19 cellular contexts compared by ENCODE assay signal in the genomic region with DNA sequence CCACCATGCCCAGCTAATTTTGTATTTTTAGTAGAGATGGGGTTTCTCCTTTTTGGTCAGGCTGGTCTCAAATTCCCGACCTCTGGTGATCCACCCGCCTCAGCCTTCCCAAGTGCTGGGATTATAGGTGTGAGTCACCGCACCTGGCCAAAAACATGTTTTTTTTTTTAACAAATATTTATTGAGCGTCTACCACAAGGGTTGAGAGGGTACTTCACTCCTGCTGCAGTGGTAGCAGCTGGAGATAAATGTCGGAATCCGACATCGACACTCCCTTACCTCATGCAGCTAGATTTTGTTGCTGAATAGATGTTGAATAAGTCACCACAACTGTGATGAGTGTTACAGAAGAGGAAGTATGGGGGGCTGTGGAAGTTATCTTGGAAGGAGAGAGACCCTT. TPM values are rescaled to one million over a fixed set of nuclear protein-coding genes. Genes with fewer than 3 reads are reported as not detected.
A peak's percentile ranks its signal among the peaks of the same experiment; 100 is the strongest.
DNase-seq lines count a peak whose midpoint lies in the region; ATAC-seq and TF ChIP-seq lines count a peak whose summit lies in the region.
"Had no signal": no experiment of that assay in that cellular context is flagged by ENCODE, and none has a peak within 500 bp of the region (broad histone marks: within the 10 kb centered on the region; RNA-seq: fewer than 3 reads in every experiment).

No MANE protein-coding gene starts in this region.

- H3K36me3 Mint-ChIP-seq in CD4-positive, alpha-beta T cell (ENCODE audit: low read depth): no peaks in the 10 kb centered on the region
- no peaks in the 10 kb centered on the region for H3K36me3 Mint-ChIP-seq in activated T-helper 1 cell treated with anti-CD3 and anti-CD28 coated beads, Interleukin-12 subunit alpha, Interleukin-12 subunit beta, Interleukin-2, Interleukin-4 antibody, amounts not matched to agents 30 ng/mL and 10 ng/mL and 1 ng/mL, durations not matched to agents 14 hours and 24 hours and 36 hours (ENCODE audit: low read depth)
- H3K36me3 Mint-ChIP-seq: CD14-positive monocyte, T-cell had no signal

- no peak overlapping the region for H3K4me3 ChIP-seq in tibial nerve
- H3K4me3 ChIP-seq: breast epithelium, K562 had no signal

- no peaks in the 10 kb centered on the region for H3K9me3 ChIP-seq in tibial nerve
- H3K9me3 ChIP-seq in CD4-positive, alpha-beta T cell (ENCODE audit: control insufficient read depth, low read length): no peaks in the 10 kb centered on the region
- H3K9me3 ChIP-seq: breast epithelium had no signal

- DNase-seq in A172 (ENCODE audit: low spot score): peak; percentile 56
- peak; percentile 89 for DNase-seq in LHCN-M2 (ENCODE audit: low read depth)
- DNase-seq in NCI-H510A (lab: John Stamatoyannopoulos, UW): peak; percentile 63
- peak; percentile 13 for DNase-seq in glomerular visceral epithelial cell (ENCODE audit: extremely low spot score)
- no peak for DNase-seq in tibial nerve (ENCODE audit: low spot score in 2 of 2)
- no peak for DNase-seq in CD4-positive, alpha-beta T cell
- no peak for DNase-seq in activated T-helper 1 cell treated with anti-CD3 and anti-CD28 coated beads, Interleukin-12 subunit alpha, Interleukin-12 subunit beta, Interleukin-2, Interleukin-4 antibody, amounts not matched to agents 30 ng/mL and 10 ng/mL and 1 ng/mL, durations not matched to agents 14 hours and 24 hours and 36 hours (ENCODE audit: low spot score)
- DNase-seq: activated CD4-positive, alpha-beta T cell treated with anti-CD3 and anti-CD28 coated beads for 36 hours; DND-41; hippocampal formation; mesendoderm; NCI-H226; T-cell had no signal

- TF ChIP-seq CTCF in tibial nerve (IDR thresholded peaks at IDR 0.05): no peak
- TF ChIP-seq CTCF in CD4-positive, alpha-beta T cell (IDR thresholded peaks at IDR 0.05): no peak

- intact Hi-C loops in CD4-positive, alpha-beta T cell (cut with DNase I, micrococcal nuclease): no loop called here
- intact Hi-C loops in activated T-helper 1 cell treated with anti-CD3 and anti-CD28 coated beads, Interleukin-12 subunit alpha, Interleukin-12 subunit beta, Interleukin-2, Interleukin-4 antibody, amounts not matched to agents 30 ng/mL and 10 ng/mL and 1 ng/mL, durations not matched to agents 14 hours and 24 hours and 36 hours (cut with micrococcal nuclease): no loop called here

- TF ChIP-seq POLR2A in tibial nerve (IDR thresholded peaks at IDR 0.05): no peak

- H3K27ac ChIP-seq in tibial nerve: no peak overlapping the region
- no peak overlapping the region for H3K27ac ChIP-seq in CD4-positive, alpha-beta T cell (ENCODE audit: low read depth, low read length)
- H3K27ac ChIP-seq: breast epithelium had no signal

- no peaks in the 10 kb centered on the region for H3K4me1 Mint-ChIP-seq in CD4-positive, alpha-beta T cell (ENCODE audit: low read depth)
- no peaks in the 10 kb centered on the region for H3K4me1 Mint-ChIP-seq in activated T-helper 1 cell treated with anti-CD3 and anti-CD28 coated beads, Interleukin-12 subunit alpha, Interleukin-12 subunit beta, Interleukin-2, Interleukin-4 antibody, amounts not matched to agents 30 ng/mL and 10 ng/mL and 1 ng/mL, durations not matched to agents 14 hours and 24 hours and 36 hours (ENCODE audit: low read depth)
- H3K4me1 Mint-ChIP-seq: activated CD4-positive, alpha-beta T cell treated with anti-CD3 and anti-CD28 coated beads for 36 hours; CD14-positive monocyte; T-cell had no signal

- TF ChIP-seq EP300 in tibial nerve (IDR thresholded peaks at IDR 0.05): no peak

- POLR2A ChIA-PET in CD4-positive, alpha-beta T cell (lab: Charles Lee): no interaction called here

- H3K27ac Mint-ChIP-seq in CD4-positive, alpha-beta T cell: no peak overlapping the region
- H3K27ac Mint-ChIP-seq in activated T-helper 1 cell treated with anti-CD3 and anti-CD28 coated beads, Interleukin-12 subunit alpha, Interleukin-12 subunit beta, Interleukin-2, Interleukin-4 antibody, amounts not matched to agents 30 ng/mL and 10 ng/mL and 1 ng/mL, durations not matched to agents 14 hours and 24 hours and 36 hours: no peak overlapping the region
- H3K27ac Mint-ChIP-seq: activated CD4-positive, alpha-beta T cell treated with anti-CD3 and anti-CD28 coated beads for 36 hours; CD14-positive monocyte; T-cell had no signal

- H3K27me3 Mint-ChIP-seq in CD4-positive, alpha-beta T cell: peaks cover 10% of the 10 kb centered on the region
- H3K27me3 Mint-ChIP-seq in activated T-helper 1 cell treated with anti-CD3 and anti-CD28 coated beads, Interleukin-12 subunit alpha, Interleukin-12 subunit beta, Interleukin-2, Interleukin-4 antibody, amounts not matched to agents 30 ng/mL and 10 ng/mL and 1 ng/mL, durations not matched to agents 14 hours and 24 hours and 36 hours (ENCODE audit: insufficient read depth): no peaks in the 10 kb centered on the region

- no peaks in the 10 kb centered on the region for H3K4me1 ChIP-seq in tibial nerve
- H3K4me1 ChIP-seq: breast epithelium had no signal

- CTCF ChIA-PET in CD4-positive, alpha-beta T cell (lab: Charles Lee): no interaction called here

- H3K4me3 Mint-ChIP-seq in CD4-positive, alpha-beta T cell: no peak overlapping the region
- no peak overlapping the region for H3K4me3 Mint-ChIP-seq in activated T-helper 1 cell treated with anti-CD3 and anti-CD28 coated beads, Interleukin-12 subunit alpha, Interleukin-12 subunit beta, Interleukin-2, Interleukin-4 antibody, amounts not matched to agents 30 ng/mL and 10 ng/mL and 1 ng/mL, durations not matched to agents 14 hours and 24 hours and 36 hours
- H3K4me3 Mint-ChIP-seq: activated CD4-positive, alpha-beta T cell treated with anti-CD3 and anti-CD28 coated beads for 36 hours; CD14-positive monocyte; T-cell had no signal

- H3K27me3 ChIP-seq in tibial nerve: peaks cover 0 to 9% of the 10 kb centered on the region in 2 donors
- H3K27me3 ChIP-seq in CD4-positive, alpha-beta T cell (ENCODE audit: control insufficient read depth, insufficient read depth, low read length): no peaks in the 10 kb centered on the region
- H3K27me3 ChIP-seq: breast epithelium had no signal

- WGBS in tibial nerve, 2 donors: 89 to 94% methylated on average over 7 of the region's 7 CpGs

- no peaks in the 10 kb centered on the region for H3K9me3 Mint-ChIP-seq in CD4-positive, alpha-beta T cell
- H3K9me3 Mint-ChIP-seq in activated T-helper 1 cell treated with anti-CD3 and anti-CD28 coated beads, Interleukin-12 subunit alpha, Interleukin-12 subunit beta, Interleukin-2, Interleukin-4 antibody, amounts not matched to agents 30 ng/mL and 10 ng/mL and 1 ng/mL, durations not matched to agents 14 hours and 24 hours and 36 hours: no peaks in the 10 kb centered on the region
- H3K9me3 Mint-ChIP-seq: T-cell had no signal

- no peaks in the 10 kb centered on the region for H3K36me3 ChIP-seq in tibial nerve
- H3K36me3 ChIP-seq: breast epithelium had no signal

- ATAC-seq in CD4-positive, alpha-beta T cell (ENCODE audit: poor library complexity): no peak
- ATAC-seq in HG03432 (IDR thresholded peaks at IDR 0.05; ENCODE audit: unreplicated experiment): no peak
- ATAC-seq: activated CD4-positive, alpha-beta T cell treated with anti-CD3 and anti-CD28 coated beads for 36 hours; Right ventricle myocardium inferior; T-cell had no signal

RNA-seq across cellular contexts. Expression of a gene that starts 1.0 kb away (rescaled TPM):
- total RNA-seq in A172 (2014; rRNA removed; shearing (Covaris generic)): not detected in 2 replicates
- total RNA-seq in LHCN-M2 (2014; rRNA removed): 0.06 TPM in 1 of 2 replicates, not detected in the other
- polyA plus RNA-seq in LHCN-M2 (2012): 0.70 TPM
- total RNA-seq in tibial nerve: 1 to 10 TPM in 1 of 4 donors, not detected in 3; 1.2 TPM
- total RNA-seq in CD4-positive, alpha-beta T cell: not detected
- total RNA-seq in activated T-helper 1 cell treated with anti-CD3 and anti-CD28 coated beads, Interleukin-12 subunit alpha, Interleukin-12 subunit beta, Interleukin-2, Interleukin-4 antibody, amounts not matched to agents 30 ng/mL and 10 ng/mL and 1 ng/mL, durations not matched to agents 14 hours and 24 hours and 36 hours: 0.29 and 0.64 TPM in 2 replicates
- total RNA-seq: breast epithelium, K562, Right ventricle myocardium inferior had no signal
- polyA plus RNA-seq: CD14-positive monocyte, neural cell had no signal

RNA-seq across cellular contexts. Expression of a gene that starts 30.8 kb away (rescaled TPM):
- total RNA-seq in A172 (2014; rRNA removed; shearing (Covaris generic)): 18.8 and 30.4 TPM in 2 replicates
- total RNA-seq in LHCN-M2 (2014; rRNA removed): 4.3 and 8.0 TPM in 2 replicates
- polyA plus RNA-seq in LHCN-M2 (2012): 27.4 TPM
- total RNA-seq in tibial nerve: 10 to 100 TPM; 18.6 to 60.6 (median 53.0) TPM
- total RNA-seq in CD4-positive, alpha-beta T cell: 100 to 1,000 TPM; 467 to 468 TPM
- total RNA-seq in activated T-helper 1 cell treated with anti-CD3 and anti-CD28 coated beads, Interleukin-12 subunit alpha, Interleukin-12 subunit beta, Interleukin-2, Interleukin-4 antibody, amounts not matched to agents 30 ng/mL and 10 ng/mL and 1 ng/mL, durations not matched to agents 14 hours and 24 hours and 36 hours: 821 and 858 TPM in 2 replicates
- polyA plus RNA-seq: neural cell had no signal

RNA-seq across cellular contexts. Expression of a gene that starts 57.1 kb away (rescaled TPM):
- total RNA-seq in A172 (2014; rRNA removed; shearing (Covaris generic)): 0.05 and 0.46 TPM in 2 replicates
- 0.71 and 1.1 TPM in 2 replicates for total RNA-seq in LHCN-M2 (2014; rRNA removed)
- polyA plus RNA-seq in LHCN-M2 (2012): 0.64 TPM
- 1 to 10 TPM in 3 of 4 donors, under 1 TPM in 1; 0.78 to 7.5 (median 1.9) TPM for total RNA-seq in tibial nerve
- 1 to 10 TPM; 3.0 to 3.7 TPM for total RNA-seq in CD4-positive, alpha-beta T cell
- total RNA-seq in activated T-helper 1 cell treated with anti-CD3 and anti-CD28 coated beads, Interleukin-12 subunit alpha, Interleukin-12 subunit beta, Interleukin-2, Interleukin-4 antibody, amounts not matched to agents 30 ng/mL and 10 ng/mL and 1 ng/mL, durations not matched to agents 14 hours and 24 hours and 36 hours: 4.1 and 4.8 TPM in 2 replicates
- polyA plus RNA-seq: CD14-positive monocyte had no signal

Comparison
In these comparisons a context has a peak if more than half of its experiments do, and no peak if none do; other contexts are left out.
1. DNase-seq: peak in A172 (single experiment), LHCN-M2 (single experiment), NCI-H510A (single experiment) and glomerular visceral epithelial cell (single experiment); none in tibial nerve (0 of 2), CD4-positive, alpha-beta T cell (0 of 10) and activated T-helper 1 cell treated with anti-CD3 and anti-CD28 coated beads, Interleukin-12 subunit alpha, Interleukin-12 subunit beta, Interleukin-2, Interleukin-4 antibody, amounts not matched to agents 30 ng/mL and 10 ng/mL and 1 ng/mL, durations not matched to agents 14 hours and 24 hours and 36 hours (single experiment).
2. RNA of a gene that starts 30.8 kb away (total RNA-seq): 821 to 858 TPM in activated T-helper 1 cell treated with anti-CD3 and anti-CD28 coated beads, Interleukin-12 subunit alpha, Interleukin-12 subunit beta, Interleukin-2, Interleukin-4 antibody, amounts not matched to agents 30 ng/mL and 10 ng/mL and 1 ng/mL, durations not matched to agents 14 hours and 24 hours and 36 hours and 467 to 468 TPM in CD4-positive, alpha-beta T cell; 18.6 to 60.6 TPM in tibial nerve, 18.8 to 30.4 TPM in A172 and 4.3 to 8.0 TPM in LHCN-M2; every median in the first group is over 4 times any median in the second.